In the genomic region with DNA sequence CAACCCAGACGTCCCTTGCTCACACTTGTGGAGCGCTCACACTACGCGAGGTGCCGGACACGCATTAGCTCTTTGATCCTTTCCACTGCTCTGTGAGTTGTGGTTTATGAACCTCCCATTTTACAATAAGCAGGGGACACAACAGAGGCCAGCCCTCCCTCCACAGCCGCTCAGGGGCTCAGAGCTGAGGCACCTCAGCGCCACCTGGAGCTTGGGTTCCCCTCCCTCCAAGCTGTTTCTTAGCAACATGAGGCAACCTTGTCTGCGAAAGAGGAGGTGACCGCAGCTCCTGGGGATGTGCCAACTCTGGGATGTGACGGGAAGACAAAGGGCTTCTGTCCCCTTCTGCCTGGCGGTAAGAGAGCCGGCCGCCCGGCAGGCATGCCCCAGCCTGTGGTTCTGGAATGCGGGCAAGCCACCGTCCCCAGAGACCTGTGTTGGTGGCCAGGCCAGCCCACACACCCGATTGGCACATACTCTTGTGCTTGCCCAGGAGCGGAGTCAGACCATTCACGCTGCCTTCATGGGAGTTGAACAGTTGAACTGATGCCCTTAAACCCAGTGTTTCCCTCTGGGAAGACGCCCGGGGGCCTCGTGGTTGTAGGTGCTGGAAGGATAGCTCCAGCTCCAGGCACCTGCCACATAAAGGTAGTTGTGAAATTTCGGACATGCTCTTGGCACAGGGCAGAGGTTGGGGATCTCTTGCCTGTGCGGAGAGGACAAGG, we compare ENCODE assay signal across 8 cellular contexts. TPM values are rescaled to one million over a fixed set of nuclear protein-coding genes. Genes with fewer than 3 reads are reported as not detected.
DNase-seq lines count a peak whose midpoint lies in the region; ATAC-seq and TF ChIP-seq lines count a peak whose summit lies in the region.

No MANE protein-coding gene starts in this region.

- peak overlapping the region; percentile 96 for H3K27ac Mint-ChIP-seq in activated naive CD4-positive, alpha-beta T cell treated with anti-CD3 and anti-CD28 coated beads, Interleukin-2, amount 10 ng/mL, durations not matched to agents 7 days and 5 days

- H3K9me3 Mint-ChIP-seq in activated naive CD4-positive, alpha-beta T cell treated with anti-CD3 and anti-CD28 coated beads, Interleukin-2, amount 10 ng/mL, durations not matched to agents 7 days and 5 days, result peaks cover 2% of the 10 kb centered on the region

- TF ChIP-seq CTCF in right atrium auricular region (IDR thresholded peaks at IDR 0.05), result no peak

- peaks cover 15% of the 10 kb centered on the region for H3K27me3 Mint-ChIP-seq in activated naive CD4-positive, alpha-beta T cell treated with anti-CD3 and anti-CD28 coated beads, Interleukin-2, amount 10 ng/mL, durations not matched to agents 7 days and 5 days

- peaks cover 77% of the 10 kb centered on the region for H3K4me1 Mint-ChIP-seq in activated naive CD4-positive, alpha-beta T cell treated with anti-CD3 and anti-CD28 coated beads, Interleukin-2, amount 10 ng/mL, durations not matched to agents 7 days and 5 days

- H3K9me3 ChIP-seq in right atrium auricular region, result no peaks in the 10 kb centered on the region

- H3K36me3 Mint-ChIP-seq in activated naive CD4-positive, alpha-beta T cell treated with anti-CD3 and anti-CD28 coated beads, Interleukin-2, amount 10 ng/mL, durations not matched to agents 7 days and 5 days, result peaks cover 10% of the 10 kb centered on the region

- ATAC-seq in GM21423 (IDR thresholded peaks at IDR 0.05; ENCODE audit: unreplicated experiment), result no peak

- peaks cover 0 to 76% of the 10 kb centered on the region in 2 donors for H3K4me1 ChIP-seq in right atrium auricular region

- H3K27ac ChIP-seq in right atrium auricular region, result peak overlapping the region; percentile 91 to 92

- H3K27me3 ChIP-seq in H7 (ENCODE audit: control insufficient read depth, insufficient read depth, low read length) (no peaks in the 10 kb centered on the region), right atrium auricular region (no peaks in the 10 kb centered on the region)

- DNase-seq in A172 (ENCODE audit: low spot score), result peak; percentile 86
- peak; percentile 80 for DNase-seq in H7
- peak; percentile 99 for DNase-seq in NCI-H526 treated with DMSO at 0.1 percent for 48 hours (lab: John Stamatoyannopoulos, UW)
- peak; percentile 67 for DNase-seq in activated naive CD4-positive, alpha-beta T cell treated with anti-CD3 and anti-CD28 coated beads, Interleukin-2, amount 10 ng/mL, durations not matched to agents 7 days and 5 days
- DNase-seq in right atrium auricular region (ENCODE audit: low spot score), result no peak
- DNase-seq in stimulated activated CD8-positive, alpha-beta memory T cell treated with anti-CD3 and anti-CD28 coated beads, Interleukin-4, amount 100 ng/mL, for 48 hours, result peak; percentile 40
- DNase-seq in hepatic stellate cell (ENCODE audit: low spot score), result no peak

- H3K4me3 ChIP-seq in H7 (ENCODE audit: insufficient read depth, low read depth, low read length) (no peak overlapping the region), right atrium auricular region (no peak overlapping the region)

- H3K36me3 ChIP-seq in H7 (replicated peaks; ENCODE audit: control insufficient read depth, insufficient read depth, low read length) (no peaks in the 10 kb centered on the region), right atrium auricular region (no peaks in the 10 kb centered on the region)

- CTCF ChIA-PET in activated naive CD4-positive, alpha-beta T cell treated with anti-CD3 and anti-CD28 coated beads, Interleukin-2, amount 10 ng/mL, durations not matched to agents 7 days and 5 days (lab: Charles Lee), result interaction anchor here (0.6 to 4.0 kb wide), 9 partner anchors 23 to 63 kb away, joined by 3 to 26 read pairs (median 3); a partner anchor contains a TSS

- H3K4me3 Mint-ChIP-seq in activated naive CD4-positive, alpha-beta T cell treated with anti-CD3 and anti-CD28 coated beads, Interleukin-2, amount 10 ng/mL, durations not matched to agents 7 days and 5 days, result peak overlapping the region; percentile 31

RNA-seq across cellular contexts. Expression of a gene that starts 44.5 kb away (rescaled TPM):
- 41.4 and 53.5 TPM in 2 replicates for total RNA-seq in A172 (2014; rRNA removed; shearing (Covaris generic))
- total RNA-seq in H7 (2014; rRNA removed; shearing (Covaris generic)), result 75.6 and 91.7 TPM in 2 replicates
- 100 to 1,000 TPM; 127 to 151 TPM for total RNA-seq in right atrium auricular region

Comparison
In these comparisons a context has a peak if more than half of its experiments do, and no peak if none do; other contexts are left out.
1. DNase-seq: peak in A172 (single experiment), H7 (single experiment), NCI-H526 treated with DMSO at 0.1 percent for 48 hours (single experiment), activated naive CD4-positive, alpha-beta T cell treated with anti-CD3 and anti-CD28 coated beads, Interleukin-2, amount 10 ng/mL, durations not matched to agents 7 days and 5 days (single experiment) and stimulated activated CD8-positive, alpha-beta memory T cell treated with anti-CD3 and anti-CD28 coated beads, Interleukin-4, amount 100 ng/mL, for 48 hours (single experiment); none in right atrium auricular region (single experiment) and hepatic stellate cell (single experiment).